Comparison of ENCODE assay signal across 8 cellular contexts in genomic region chr9:110047232-110047954, GRCh38.
DNase-seq lines count a peak whose midpoint lies in the region; ATAC-seq and TF ChIP-seq lines count a peak whose summit lies in the region.

No MANE protein-coding gene starts in this region.

- H3K36me3 ChIP-seq in Caco-2 (ENCODE audit: control insufficient read depth, insufficient read depth, low read length) (no peaks in the 10 kb centered on the region), kidney epithelial cell (ENCODE audit: control insufficient read depth, insufficient read depth, low read length) (no peaks in the 10 kb centered on the region)

- H3K9me3 ChIP-seq in Caco-2, result no peaks in the 10 kb centered on the region
- H3K9me3 ChIP-seq in T-helper 17 cell (ENCODE audit: control insufficient read depth, low read length, poor library complexity, severe bottlenecking), result no peaks in the 10 kb centered on the region

- peak overlapping the region; percentile 92 for H3K4me3 Mint-ChIP-seq in Caco-2 (ENCODE audit: unreplicated experiment)
- peak overlapping the region; percentile 96 for H3K4me3 Mint-ChIP-seq in T-helper 17 cell

- intact Hi-C loops in Caco-2 (cut with micrococcal nuclease; ENCODE audit: unreplicated experiment), result no loop called here

- POLR2A ChIA-PET in Caco-2 (lab: Charles Lee), result no interaction called here

- H3K27ac Mint-ChIP-seq in Caco-2 (ENCODE audit: unreplicated experiment) (peak overlapping the region; percentile 63), T-helper 17 cell (peak overlapping the region; percentile 57)

- H3K27me3 ChIP-seq in Caco-2 (replicated peaks; ENCODE audit: control insufficient read depth, insufficient read depth, low read length) (no peaks in the 10 kb centered on the region), kidney epithelial cell (ENCODE audit: control insufficient read depth, insufficient read depth, low read length) (no peaks in the 10 kb centered on the region)

- H3K36me3 Mint-ChIP-seq in Caco-2 (ENCODE audit: insufficient read depth, unreplicated experiment) (peaks cover 6% of the 10 kb centered on the region), T-helper 17 cell (ENCODE audit: low read depth) (peaks cover 2% of the 10 kb centered on the region)

- peaks cover 14% of the 10 kb centered on the region for H3K4me1 ChIP-seq in Caco-2

- no peaks in the 10 kb centered on the region for H3K9me3 Mint-ChIP-seq in Caco-2 (ENCODE audit: unreplicated experiment)

- no TSS peak for BruUV-seq in Caco-2 (replicated peaks; lab: Mats Ljungman, UMichigan)

- ATAC-seq in GM21786 (IDR thresholded peaks at IDR 0.05; ENCODE audit: unreplicated experiment) (peak; percentile 18), T-helper 17 cell (no peak)
- ATAC-seq in activated CD4-positive, CD25-positive, alpha-beta regulatory T cell treated with anti-CD3 and anti-CD28 coated beads, Interleukin-2, amount 50 U/mL, for 24 hours, result no peak

- no peak for DNase-seq in Caco-2
- no peak for DNase-seq in T-helper 17 cell
- no peak for DNase-seq in kidney epithelial cell (ENCODE audit: low read depth)
- DNase-seq in NOMO-1 treated with dmso at 0.1 percent for 144 hours (lab: John Stamatoyannopoulos, UW; ENCODE audit: unreplicated experiment), result no peak
- no peak for DNase-seq in GM03348 (ENCODE audit: low spot score)
- no peak for DNase-seq in effector CD4-positive, alpha-beta T cell

- CTCF ChIA-PET in Caco-2 (lab: Charles Lee), result interaction anchor here (0.6 kb wide), 1 partner anchor 15 kb away, joined by 3 read pairs; no protein-coding TSS in a partner anchor

- no peak overlapping the region for H3K4me3 ChIP-seq in Caco-2 (ENCODE audit: low read depth, low read length)
- peak overlapping the region; percentile 79 for H3K4me3 ChIP-seq in kidney epithelial cell (ENCODE audit: low read depth, low read length)

- H3K4me1 Mint-ChIP-seq in Caco-2 (ENCODE audit: low read depth, unreplicated experiment) (peaks cover 22% of the 10 kb centered on the region), T-helper 17 cell (peaks cover 27% of the 10 kb centered on the region)

- TF ChIP-seq CTCF in Caco-2 (IDR thresholded peaks at IDR 0.05; ENCODE audit: insufficient read depth in 1 of 2, low read depth in 1 of 2, low read length in 1 of 2, severe bottlenecking in 1 of 2, unreplicated experiment in 1 of 2) (no peak), kidney epithelial cell (IDR thresholded peaks at IDR 0.05; ENCODE audit: insufficient read depth, low read length, poor library complexity, severe bottlenecking) (no peak)

- H3K27me3 Mint-ChIP-seq in Caco-2 (ENCODE audit: insufficient read depth, unreplicated experiment) (no peaks in the 10 kb centered on the region), T-helper 17 cell (peaks cover 5% of the 10 kb centered on the region)
